In genomic region chr7:151541709-151542499, GRCh38 we compare ENCODE assay signal across 24 cellular contexts. TPM values are rescaled to one million over a fixed set of nuclear protein-coding genes. Genes with fewer than 3 reads are reported as not detected.
DNase-seq lines count a peak whose midpoint lies in the region; ATAC-seq and TF ChIP-seq lines count a peak whose summit lies in the region.
"Had no signal": no experiment of that assay in that cellular context is flagged by ENCODE, and none has a peak within 500 bp of the region (broad histone marks: within the 10 kb centered on the region; RNA-seq: fewer than 3 reads in every experiment).

No MANE protein-coding gene starts in this region.

- H3K27ac ChIP-seq in heart left ventricle, result no peak overlapping the region
- H3K27ac ChIP-seq in psoas muscle, result no peak overlapping the region
- H3K27ac ChIP-seq: KMS-11, RWPE1, SK-N-MC had no signal

- H3K27me3 Mint-ChIP-seq in WTC11 (ENCODE audit: low read depth) (no peaks in the 10 kb centered on the region), glutamatergic neuron (ENCODE audit: unreplicated experiment) (peaks cover 8% of the 10 kb centered on the region)

- H3K36me3 ChIP-seq in heart left ventricle (no peaks in the 10 kb centered on the region), psoas muscle (ENCODE audit: insufficient read depth in 1 of 2, low read depth in 1 of 2) (no peaks in the 10 kb centered on the region)
- H3K36me3 ChIP-seq: HAP-1 had no signal

- peak; percentile 58 for DNase-seq in Right ventricle myocardium superior
- no peak for DNase-seq in heart left ventricle
- no peak for DNase-seq in WTC11 (ENCODE audit: low spot score)
- DNase-seq in glutamatergic neuron, result no peak
- DNase-seq in psoas muscle, result no peak
- DNase-seq in COLO829 (ENCODE audit: low spot score), result no peak
- no peak for DNase-seq in AG08395 (ENCODE audit: low spot score)
- DNase-seq: Caco-2; CD4-positive, alpha-beta memory T cell; EL; GF-D8; HFFc6; IMR-90; MM.1S; NCI-H2029; NCI-H2227 treated with DMSO at 0.1 percent for 48 hours; NCI-H526 treated with DMSO at 0.1 percent for 48 hours; SIG-M5; SW 1271 had no signal

- H3K4me1 Mint-ChIP-seq in WTC11 (peaks cover 15% of the 10 kb centered on the region), glutamatergic neuron (ENCODE audit: low read depth, unreplicated experiment) (peaks cover 25% of the 10 kb centered on the region)

- CTCF ChIA-PET in WTC11 (lab: Charles Lee), result interaction anchor here (0.6 to 1.3 kb wide), 4 partner anchors 20 to 93 kb away, joined by 3 to 5 read pairs (median 3); no protein-coding TSS in a partner anchor

- TF ChIP-seq CTCF in heart left ventricle (IDR thresholded peaks at IDR 0.05), result no peak
- TF ChIP-seq CTCF in WTC11 (IDR thresholded peaks at IDR 0.05), result no peak
- TF ChIP-seq CTCF in glutamatergic neuron (IDR thresholded peaks at IDR 0.05; ENCODE audit: partially characterized antibody, unreplicated experiment), result no peak
- TF ChIP-seq CTCF in psoas muscle (IDR thresholded peaks at IDR 0.05), result no peak

- POLR2A ChIA-PET in WTC11 (lab: Charles Lee), result no interaction called here

- no peak overlapping the region for H3K4me3 Mint-ChIP-seq in WTC11
- no peak overlapping the region for H3K4me3 Mint-ChIP-seq in glutamatergic neuron (ENCODE audit: unreplicated experiment)
- H3K4me3 Mint-ChIP-seq: CD4-positive, alpha-beta memory T cell; HFFc6 had no signal

- H3K4me3 ChIP-seq in heart left ventricle (no peak overlapping the region), psoas muscle (no peak overlapping the region)
- H3K4me3 ChIP-seq: HAP-1, SK-N-MC had no signal

- H3K36me3 Mint-ChIP-seq in WTC11 (no peaks in the 10 kb centered on the region), glutamatergic neuron (ENCODE audit: unreplicated experiment) (no peaks in the 10 kb centered on the region)
- H3K36me3 Mint-ChIP-seq: CD4-positive, alpha-beta memory T cell had no signal

- no peak overlapping the region for H3K27ac Mint-ChIP-seq in WTC11
- peak overlapping the region; percentile 64 for H3K27ac Mint-ChIP-seq in glutamatergic neuron (ENCODE audit: unreplicated experiment)
- H3K27ac Mint-ChIP-seq: CD4-positive, alpha-beta memory T cell; HFFc6 had no signal

- WGBS in heart left ventricle, 4 donors, result 83 to 91% (median 88%) methylated on average over 17 of the region's 17 CpGs
- 50 to 66% (median 53%) methylated on average over 17 of the region's 17 CpGs for WGBS in psoas muscle, 3 donors

- H3K4me1 ChIP-seq in heart left ventricle (peaks cover 0 to 23% (median 8%) of the 10 kb centered on the region in 12 donors), psoas muscle (peaks cover 14% of the 10 kb centered on the region)
- H3K4me1 ChIP-seq: Caco-2, HAP-1 had no signal

- H3K27me3 ChIP-seq in heart left ventricle (peaks cover 0 to 4% (median 0%) of the 10 kb centered on the region in 9 donors), psoas muscle (ENCODE audit: insufficient read depth in 3 of 3, low read length in 2 of 3) (no peaks in the 10 kb centered on the region)

- H3K9me3 ChIP-seq in heart left ventricle, result no peaks in the 10 kb centered on the region
- H3K9me3 ChIP-seq in psoas muscle, result no peaks in the 10 kb centered on the region
- H3K9me3 ChIP-seq: Caco-2, HAP-1 had no signal

- H3K9me3 Mint-ChIP-seq in WTC11 (no peaks in the 10 kb centered on the region), glutamatergic neuron (ENCODE audit: unreplicated experiment) (peaks cover 6% of the 10 kb centered on the region)
- H3K9me3 Mint-ChIP-seq: HFFc6 had no signal

- intact Hi-C loops in Right ventricle myocardium superior (cut with DNase I), result no loop called here
- intact Hi-C loops in heart left ventricle (cut with DNase I), result no loop called here
- intact Hi-C loops in psoas muscle (cut with DNase I), result no loop called here

- ATAC-seq in Right ventricle myocardium superior (ENCODE audit: poor library complexity) (peak; percentile 57), heart left ventricle (no peak), WTC11 (no peak), psoas muscle (peak; percentile 67 to 79 (median 74)), GM18907 (IDR thresholded peaks at IDR 0.05; ENCODE audit: unreplicated experiment) (no peak)

- no peak for TF ChIP-seq POLR2A in heart left ventricle (IDR thresholded peaks at IDR 0.05)

TF ChIP-seq in WTC11, 78 proteins besides CTCF, POLR2A, EP300 and RAD21:
- TF ChIP-seq USF2 (CRISPR knock-in tag; IDR thresholded peaks at IDR 0.05), result peak; percentile 44; the same call in 1 of the 2 replicates
- 0 out of 2 replicates have a peak, but pooled peaks have one; percentile 27 for TF ChIP-seq USF1 (CRISPR knock-in tag; IDR thresholded peaks at IDR 0.05)
- no peak for TF ChIP-seq ELF4 (CRISPR knock-in tag; IDR thresholded peaks at IDR 0.05; ENCODE audit: low read depth)

RNA-seq across cellular contexts. Expression of gene RHEB, which starts 22.2 kb away (rescaled TPM):
- total RNA-seq in Right ventricle myocardium superior, result 119 TPM
- 100 to 1,000 TPM in 6 of 9 donors, 10 to 100 TPM in 3; 81.4 to 155 (median 106) TPM for total RNA-seq in heart left ventricle
- 100 to 1,000 TPM in 1 of 2 donors, 10 to 100 TPM in 1; 90.1 to 153 TPM for polyA plus RNA-seq in heart left ventricle
- 126 to 133 TPM (median 127 TPM) in 3 replicates for total RNA-seq in WTC11 (2021)
- 88.2 TPM for total RNA-seq in glutamatergic neuron (ENCODE audit: unreplicated experiment)
- total RNA-seq in psoas muscle, result 100 to 1,000 TPM in 3 of 4 donors, 10 to 100 TPM in 1; 98.0 to 191 (median 142) TPM
- polyA plus RNA-seq in psoas muscle, result 100 to 1,000 TPM; 167 to 248 (median 176) TPM

Comparison
In these comparisons a context has a peak if more than half of its experiments do, and no peak if none do; other contexts are left out.
1. ATAC-seq: peak in Right ventricle myocardium superior (single experiment) and psoas muscle (4 of 4); none in heart left ventricle (0 of 4), WTC11 (single experiment) and GM18907 (single experiment).